In genomic region chr19:40208602-40209001, GRCh38 we compare ENCODE assay signal across 40 cellular contexts. TPM values are rescaled to one million over a fixed set of nuclear protein-coding genes. Genes with fewer than 3 reads are reported as not detected.
"Had no signal": no experiment of that assay in that cellular context is flagged by ENCODE, and none has a peak within 500 bp of the region (broad histone marks: within the 10 kb centered on the region; RNA-seq: fewer than 3 reads in every experiment).

No MANE protein-coding gene starts in this region.

- H3K4me3 ChIP-seq: adrenal gland, body of pancreas, breast epithelium had no signal

- H3K9me3 Mint-ChIP-seq: activated CD4-positive, alpha-beta memory T cell treated with anti-CD3 and anti-CD28 coated beads, Interleukin-2, amount 10 ng/mL, durations not matched to agents 7 days and 5 days; activated CD4-positive, alpha-beta T cell treated with anti-CD3 and anti-CD28 coated beads, Interleukin-2, amount 10 ng/mL, durations not matched to agents 7 days and 5 days; activated naive CD4-positive, alpha-beta T cell treated with anti-CD3 and anti-CD28 coated beads for 36 hours; activated naive CD4-positive, alpha-beta T cell treated with anti-CD3 and anti-CD28 coated beads, Interleukin-2, amount 50 U/mL, for 72 hours; activated naive CD8-positive, alpha-beta T cell treated with anti-CD3 and anti-CD28 coated beads for 36 hours; activated T-cell treated with anti-CD3 and anti-CD28 coated beads, Interleukin-2, amount 50 U/mL, for 4 hours; activated T-cell treated with anti-CD3 and anti-CD28 coated beads, Interleukin-2, amount 50 U/mL, for 72 hours; activated T-helper 1 cell treated with anti-CD3 and anti-CD28 coated beads, Interleukin-12 subunit alpha, Interleukin-12 subunit beta, Interleukin-2, Interleukin-4 antibody, amounts not matched to agents 30 ng/mL and 10 ng/mL and 1 ng/mL, durations not matched to agents 14 hours and 24 hours and 36 hours; activated T-helper 17 cell treated with anti-CD3 and anti-CD28 coated beads, Interleukin-2, amount 50 U/mL, for 72 hours; T-helper 1 cell treated with Interleukin-12 subunit alpha and Interleukin-12 subunit beta and Interleukin-4 antibody, amounts not matched to agents 30 μg/mL and 1 μg/mL, for 36 hours; T-helper 2 cell treated with Interferon-gamma antibody and Interleukin-4, amounts not matched to agents 5 μg/mL and 100 μg/mL, for 36 hours had no signal

- DNase-seq: activated CD4-positive, alpha-beta memory T cell treated with anti-CD3 and anti-CD28 coated beads, Interleukin-2, amount 10 ng/mL, durations not matched to agents 7 days and 5 days; activated CD4-positive, alpha-beta T cell treated with anti-CD3 and anti-CD28 coated beads for 1 hour; activated CD4-positive, alpha-beta T cell treated with anti-CD3 and anti-CD28 coated beads for 36 hours; activated CD4-positive, alpha-beta T cell treated with anti-CD3 and anti-CD28 coated beads for 48 hours; activated CD4-positive, alpha-beta T cell treated with anti-CD3 and anti-CD28 coated beads, Interleukin-2, amount 10 ng/mL, durations not matched to agents 7 days and 5 days; activated CD4-positive, alpha-beta T cell treated with anti-CD3 and anti-CD28 coated beads, Interleukin-2, amount 50 U/mL, for 48 hours; activated CD4-positive, CD25-positive, alpha-beta regulatory T cell; activated CD8-positive, alpha-beta memory T cell treated with anti-CD3 and anti-CD28 coated beads for 24 hours; activated CD8-positive, alpha-beta memory T cell treated with anti-CD3 and anti-CD28 coated beads, Interleukin-2, amount 10 ng/mL, durations not matched to agents 7 days and 5 days; activated CD8-positive, alpha-beta memory T cell treated with anti-CD3 and anti-CD28 coated beads, Interleukin-2, amount 50 U/mL, for 48 hours; activated CD8-positive, alpha-beta T cell treated with anti-CD3 and anti-CD28 coated beads, Interleukin-2, amount 10 ng/mL, durations not matched to agents 7 days and 5 days; activated effector memory CD4-positive, alpha-beta T cell treated with anti-CD3 and anti-CD28 coated beads, Interleukin-2, amount 50 U/mL, for 16 hours; activated gamma-delta T cell treated with Interleukin-2 at 50 U/mL for 16 hours; activated naive CD4-positive, alpha-beta T cell; activated naive CD4-positive, alpha-beta T cell treated with anti-CD3 and anti-CD28 coated beads for 36 hours; activated naive CD4-positive, alpha-beta T cell treated with anti-CD3 and anti-CD28 coated beads, Interleukin-2, amount 50 U/mL, for 16 hours; activated naive CD8-positive, alpha-beta T cell treated with anti-CD3 and anti-CD28 coated beads for 36 hours; activated T-cell treated with anti-CD3 and anti-CD28 coated beads, Interleukin-2, amount 50 U/mL, for 4 hours; activated T-cell treated with anti-CD3 and anti-CD28 coated beads, Interleukin-2, amount 50 U/mL, for 72 hours; amniotic stem cell; aorta; body of pancreas; brain microvascular endothelial cell; central memory CD4-positive, alpha-beta T cell; T-helper 1 cell; T-helper 2 cell; T-helper 9 cell; WERI-Rb-1 had no signal

- H3K27me3 ChIP-seq: adrenal gland, body of pancreas, brain microvascular endothelial cell, breast epithelium had no signal

- H3K4me3 Mint-ChIP-seq: activated CD4-positive, alpha-beta memory T cell treated with anti-CD3 and anti-CD28 coated beads, Interleukin-2, amount 10 ng/mL, durations not matched to agents 7 days and 5 days; activated CD4-positive, alpha-beta T cell treated with anti-CD3 and anti-CD28 coated beads for 36 hours; activated CD4-positive, alpha-beta T cell treated with anti-CD3 and anti-CD28 coated beads, Interleukin-2, amount 10 ng/mL, durations not matched to agents 7 days and 5 days; activated CD8-positive, alpha-beta memory T cell treated with anti-CD3 and anti-CD28 coated beads, Interleukin-2, amount 10 ng/mL, durations not matched to agents 7 days and 5 days; activated CD8-positive, alpha-beta T cell treated with anti-CD3 and anti-CD28 coated beads, Interleukin-2, amount 10 ng/mL, durations not matched to agents 7 days and 5 days; activated naive CD4-positive, alpha-beta T cell treated with anti-CD3 and anti-CD28 coated beads for 36 hours; activated naive CD8-positive, alpha-beta T cell treated with anti-CD3 and anti-CD28 coated beads for 36 hours; activated T-cell treated with anti-CD3 and anti-CD28 coated beads, Interleukin-2, amount 50 U/mL, for 4 hours; activated T-cell treated with anti-CD3 and anti-CD28 coated beads, Interleukin-2, amount 50 U/mL, for 72 hours; activated T-helper 1 cell treated with anti-CD3 and anti-CD28 coated beads, Interleukin-12 subunit alpha, Interleukin-12 subunit beta, Interleukin-2, Interleukin-4 antibody, amounts not matched to agents 30 ng/mL and 10 ng/mL and 1 ng/mL, durations not matched to agents 14 hours and 24 hours and 36 hours; activated T-helper 17 cell treated with anti-CD3 and anti-CD28 coated beads, Interleukin-2, amount 50 U/mL, for 72 hours; T-helper 1 cell treated with Interleukin-12 subunit alpha and Interleukin-12 subunit beta and Interleukin-4 antibody, amounts not matched to agents 30 μg/mL and 1 μg/mL, for 36 hours; T-helper 2 cell treated with Interferon-gamma antibody and Interleukin-4, amounts not matched to agents 5 μg/mL and 100 μg/mL, for 36 hours; WTC11 had no signal

- FAIRE-seq: astrocyte, TTC549 had no signal

- H3K9me3 ChIP-seq: adrenal gland, body of pancreas had no signal

- H3K4me1 Mint-ChIP-seq: activated CD4-positive, alpha-beta memory T cell treated with anti-CD3 and anti-CD28 coated beads, Interleukin-2, amount 10 ng/mL, durations not matched to agents 7 days and 5 days; activated CD4-positive, alpha-beta T cell treated with anti-CD3 and anti-CD28 coated beads for 36 hours; activated CD4-positive, alpha-beta T cell treated with anti-CD3 and anti-CD28 coated beads, Interleukin-2, amount 10 ng/mL, durations not matched to agents 7 days and 5 days; activated CD8-positive, alpha-beta memory T cell treated with anti-CD3 and anti-CD28 coated beads, Interleukin-2, amount 10 ng/mL, durations not matched to agents 7 days and 5 days; activated naive CD8-positive, alpha-beta T cell treated with anti-CD3 and anti-CD28 coated beads for 36 hours; activated T-helper 17 cell treated with anti-CD3 and anti-CD28 coated beads, Interleukin-2, amount 50 U/mL, for 72 hours had no signal

- H3K27ac ChIP-seq: adrenal gland, body of pancreas, brain microvascular endothelial cell, breast epithelium, WERI-Rb-1 had no signal

- ATAC-seq: activated CD4-positive, alpha-beta T cell treated with anti-CD3 and anti-CD28 coated beads for 36 hours; activated CD4-positive, CD25-positive, alpha-beta regulatory T cell treated with anti-CD3 and anti-CD28 coated beads, Interleukin-2, amount 50 U/mL, for 24 hours; activated CD8-positive, alpha-beta memory T cell treated with anti-CD3 and anti-CD28 coated beads, Interleukin-2, amount 10 ng/mL, durations not matched to agents 7 days and 5 days; activated CD8-positive, alpha-beta T cell treated with anti-CD3 and anti-CD28 coated beads, Interleukin-2, amount 10 ng/mL, durations not matched to agents 7 days and 5 days; activated naive CD4-positive, alpha-beta T cell treated with anti-CD3 and anti-CD28 coated beads, Interleukin-2, amount 50 U/mL, for 72 hours; activated T-cell treated with anti-CD3 and anti-CD28 coated beads, Interleukin-2, amount 50 U/mL, for 4 hours; activated T-cell treated with anti-CD3 and anti-CD28 coated beads, Interleukin-2, amount 50 U/mL, for 72 hours; activated T-helper 17 cell treated with anti-CD3 and anti-CD28 coated beads, Interleukin-2, amount 50 U/mL, for 72 hours; body of pancreas; WTC11 had no signal

- H3K27me3 Mint-ChIP-seq: activated CD4-positive, alpha-beta memory T cell treated with anti-CD3 and anti-CD28 coated beads, Interleukin-2, amount 10 ng/mL, durations not matched to agents 7 days and 5 days; activated CD4-positive, alpha-beta T cell treated with anti-CD3 and anti-CD28 coated beads for 36 hours; activated CD4-positive, alpha-beta T cell treated with anti-CD3 and anti-CD28 coated beads, Interleukin-2, amount 10 ng/mL, durations not matched to agents 7 days and 5 days; activated CD8-positive, alpha-beta memory T cell treated with anti-CD3 and anti-CD28 coated beads, Interleukin-2, amount 10 ng/mL, durations not matched to agents 7 days and 5 days; activated naive CD8-positive, alpha-beta T cell treated with anti-CD3 and anti-CD28 coated beads for 36 hours; activated T-helper 17 cell treated with anti-CD3 and anti-CD28 coated beads, Interleukin-2, amount 50 U/mL, for 72 hours had no signal

- H3K27ac Mint-ChIP-seq: activated CD4-positive, alpha-beta memory T cell treated with anti-CD3 and anti-CD28 coated beads, Interleukin-2, amount 10 ng/mL, durations not matched to agents 7 days and 5 days; activated CD4-positive, alpha-beta T cell treated with anti-CD3 and anti-CD28 coated beads for 36 hours; activated CD4-positive, alpha-beta T cell treated with anti-CD3 and anti-CD28 coated beads, Interleukin-2, amount 10 ng/mL, durations not matched to agents 7 days and 5 days; activated CD8-positive, alpha-beta memory T cell treated with anti-CD3 and anti-CD28 coated beads, Interleukin-2, amount 10 ng/mL, durations not matched to agents 7 days and 5 days; activated CD8-positive, alpha-beta T cell treated with anti-CD3 and anti-CD28 coated beads, Interleukin-2, amount 10 ng/mL, durations not matched to agents 7 days and 5 days; activated naive CD4-positive, alpha-beta T cell treated with anti-CD3 and anti-CD28 coated beads for 36 hours; activated naive CD4-positive, alpha-beta T cell treated with anti-CD3 and anti-CD28 coated beads, Interleukin-2, amount 50 U/mL, for 72 hours; activated naive CD8-positive, alpha-beta T cell treated with anti-CD3 and anti-CD28 coated beads for 36 hours; activated T-cell treated with anti-CD3 and anti-CD28 coated beads, Interleukin-2, amount 50 U/mL, for 72 hours; activated T-helper 1 cell treated with anti-CD3 and anti-CD28 coated beads, Interleukin-12 subunit alpha, Interleukin-12 subunit beta, Interleukin-2, Interleukin-4 antibody, amounts not matched to agents 30 ng/mL and 10 ng/mL and 1 ng/mL, durations not matched to agents 14 hours and 24 hours and 36 hours; activated T-helper 17 cell treated with anti-CD3 and anti-CD28 coated beads, Interleukin-2, amount 50 U/mL, for 72 hours; T-helper 1 cell treated with Interleukin-12 subunit alpha and Interleukin-12 subunit beta and Interleukin-4 antibody, amounts not matched to agents 30 μg/mL and 1 μg/mL, for 36 hours; T-helper 2 cell treated with Interferon-gamma antibody and Interleukin-4, amounts not matched to agents 5 μg/mL and 100 μg/mL, for 36 hours; WTC11 had no signal

- H3K4me1 ChIP-seq: adrenal gland, body of pancreas, breast epithelium had no signal

- H3K36me3 ChIP-seq: brain microvascular endothelial cell, breast epithelium had no signal

- H3K36me3 Mint-ChIP-seq: activated naive CD4-positive, alpha-beta T cell treated with anti-CD3 and anti-CD28 coated beads, Interleukin-2, amount 50 U/mL, for 72 hours had no signal

RNA-seq across cellular contexts. Expression of gene TTC9B, which starts 9.6 kb away (rescaled TPM):
- total RNA-seq: activated CD4-positive, alpha-beta memory T cell treated with anti-CD3 and anti-CD28 coated beads, Interleukin-2, amount 10 ng/mL, durations not matched to agents 7 days and 5 days; activated CD4-positive, alpha-beta T cell treated with anti-CD3 and anti-CD28 coated beads for 36 hours; activated CD4-positive, alpha-beta T cell treated with anti-CD3 and anti-CD28 coated beads, Interleukin-2, amount 10 ng/mL, durations not matched to agents 7 days and 5 days; activated CD8-positive, alpha-beta memory T cell treated with anti-CD3 and anti-CD28 coated beads, Interleukin-2, amount 10 ng/mL, durations not matched to agents 7 days and 5 days; activated CD8-positive, alpha-beta T cell treated with anti-CD3 and anti-CD28 coated beads, Interleukin-2, amount 10 ng/mL, durations not matched to agents 7 days and 5 days; activated naive CD4-positive, alpha-beta T cell treated with anti-CD3 and anti-CD28 coated beads for 36 hours; activated naive CD4-positive, alpha-beta T cell treated with anti-CD3 and anti-CD28 coated beads, Interleukin-2, amount 50 U/mL, for 72 hours; activated naive CD8-positive, alpha-beta T cell treated with anti-CD3 and anti-CD28 coated beads for 36 hours; activated T-cell treated with anti-CD3 and anti-CD28 coated beads, Interleukin-2, amount 50 U/mL, for 4 hours; activated T-cell treated with anti-CD3 and anti-CD28 coated beads, Interleukin-2, amount 50 U/mL, for 72 hours; activated T-helper 1 cell treated with anti-CD3 and anti-CD28 coated beads, Interleukin-12 subunit alpha, Interleukin-12 subunit beta, Interleukin-2, Interleukin-4 antibody, amounts not matched to agents 30 ng/mL and 10 ng/mL and 1 ng/mL, durations not matched to agents 14 hours and 24 hours and 36 hours; aorta; astrocyte; body of pancreas; cardiac septum; WTC11 had no signal

RNA-seq across cellular contexts. Expression of gene CCNP, which starts 17.9 kb away (rescaled TPM):
- total RNA-seq: activated CD4-positive, alpha-beta memory T cell treated with anti-CD3 and anti-CD28 coated beads, Interleukin-2, amount 10 ng/mL, durations not matched to agents 7 days and 5 days; activated naive CD4-positive, alpha-beta T cell treated with anti-CD3 and anti-CD28 coated beads for 36 hours; activated naive CD8-positive, alpha-beta T cell treated with anti-CD3 and anti-CD28 coated beads for 36 hours; activated T-helper 1 cell treated with anti-CD3 and anti-CD28 coated beads, Interleukin-12 subunit alpha, Interleukin-12 subunit beta, Interleukin-2, Interleukin-4 antibody, amounts not matched to agents 30 ng/mL and 10 ng/mL and 1 ng/mL, durations not matched to agents 14 hours and 24 hours and 36 hours; body of pancreas had no signal
